In the genomic region with DNA sequence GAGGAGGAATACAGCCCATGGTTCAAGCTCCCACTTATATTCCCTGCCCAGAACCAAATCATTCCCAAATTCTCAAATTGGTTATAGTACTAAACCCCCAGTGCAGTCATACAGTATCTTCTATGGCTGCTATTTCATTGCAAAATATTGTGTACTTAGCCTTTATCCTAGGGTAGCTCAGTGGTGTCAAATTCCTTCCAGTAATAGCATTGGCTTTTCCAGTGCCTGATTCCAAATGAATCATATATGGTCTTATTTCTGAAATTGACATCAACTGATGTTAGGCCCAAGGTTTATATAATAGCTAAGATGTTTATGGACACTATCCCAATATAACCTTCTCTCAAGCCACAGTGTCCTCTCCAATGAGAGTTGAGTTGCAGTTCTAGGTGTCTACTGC, we compare ENCODE assay signal across 27 cellular contexts.
"Had no signal": no experiment of that assay in that cellular context is flagged by ENCODE, and none has a peak within 500 bp of the region (broad histone marks: within the 10 kb centered on the region; RNA-seq: fewer than 3 reads in every experiment).

No MANE protein-coding gene starts in this region.

- H3K4me3 ChIP-seq: body of pancreas, MG63, SJCRH30, SK-N-MC had no signal

- H3K27me3 ChIP-seq: body of pancreas, MG63, SJCRH30 had no signal

- H3K4me1 ChIP-seq: body of pancreas had no signal

- H3K9me3 ChIP-seq: body of pancreas, MG63, SJCRH30 had no signal

- DNase-seq: activated CD4-positive, alpha-beta memory T cell treated with anti-CD3 and anti-CD28 coated beads, Interleukin-2, amount 10 ng/mL, durations not matched to agents 7 days and 5 days; activated CD4-positive, alpha-beta T cell treated with anti-CD3 and anti-CD28 coated beads for 1 hour; activated CD4-positive, alpha-beta T cell treated with anti-CD3 and anti-CD28 coated beads for 48 hours; activated CD4-positive, CD25-positive, alpha-beta regulatory T cell; activated CD8-positive, alpha-beta memory T cell treated with anti-CD3 and anti-CD28 coated beads for 24 hours; activated CD8-positive, alpha-beta memory T cell treated with anti-CD3 and anti-CD28 coated beads, Interleukin-2, amount 10 ng/mL, durations not matched to agents 7 days and 5 days; activated CD8-positive, alpha-beta memory T cell treated with anti-CD3 and anti-CD28 coated beads, Interleukin-2, amount 50 U/mL, for 48 hours; activated effector memory CD4-positive, alpha-beta T cell treated with Interleukin-2 at 50 U/mL for 16 hours; activated naive CD4-positive, alpha-beta T cell treated with anti-CD3 and anti-CD28 coated beads, Interleukin-2, amount 50 U/mL, for 16 hours; activated naive CD8-positive, alpha-beta T cell treated with anti-CD3 and anti-CD28 coated beads for 36 hours; activated T-cell treated with anti-CD3 and anti-CD28 coated beads, Interleukin-2, amount 50 U/mL, for 48 hours; body of pancreas; central memory CD4-positive, alpha-beta T cell; MG63; NCI-H1092; NCI-H1436 treated with DMSO at 0.1 percent for 48 hours; NCI-H1694 treated with DMSO at 0.1 percent for 48 hours; NCI-H2029; NCI-H345; NCI-H526; NCI-H748 treated with DMSO at 0.1 percent for 48 hours; NK-92 treated with Interleukin-12 subunit alpha and Interleukin-12 subunit beta, amount 100 ng/mL, for 24 hours; SHP77; SJCRH30; T1000; WERI-Rb-1 had no signal

- H3K36me3 ChIP-seq: MG63, SJCRH30, WERI-Rb-1 had no signal

- H3K27ac ChIP-seq: body of pancreas, SJCRH30, SK-N-MC, WERI-Rb-1 had no signal

- ATAC-seq: activated CD8-positive, alpha-beta memory T cell treated with anti-CD3 and anti-CD28 coated beads, Interleukin-2, amount 10 ng/mL, durations not matched to agents 7 days and 5 days; body of pancreas had no signal
